7 cellular contexts compared by ENCODE assay signal in the genomic region with DNA sequence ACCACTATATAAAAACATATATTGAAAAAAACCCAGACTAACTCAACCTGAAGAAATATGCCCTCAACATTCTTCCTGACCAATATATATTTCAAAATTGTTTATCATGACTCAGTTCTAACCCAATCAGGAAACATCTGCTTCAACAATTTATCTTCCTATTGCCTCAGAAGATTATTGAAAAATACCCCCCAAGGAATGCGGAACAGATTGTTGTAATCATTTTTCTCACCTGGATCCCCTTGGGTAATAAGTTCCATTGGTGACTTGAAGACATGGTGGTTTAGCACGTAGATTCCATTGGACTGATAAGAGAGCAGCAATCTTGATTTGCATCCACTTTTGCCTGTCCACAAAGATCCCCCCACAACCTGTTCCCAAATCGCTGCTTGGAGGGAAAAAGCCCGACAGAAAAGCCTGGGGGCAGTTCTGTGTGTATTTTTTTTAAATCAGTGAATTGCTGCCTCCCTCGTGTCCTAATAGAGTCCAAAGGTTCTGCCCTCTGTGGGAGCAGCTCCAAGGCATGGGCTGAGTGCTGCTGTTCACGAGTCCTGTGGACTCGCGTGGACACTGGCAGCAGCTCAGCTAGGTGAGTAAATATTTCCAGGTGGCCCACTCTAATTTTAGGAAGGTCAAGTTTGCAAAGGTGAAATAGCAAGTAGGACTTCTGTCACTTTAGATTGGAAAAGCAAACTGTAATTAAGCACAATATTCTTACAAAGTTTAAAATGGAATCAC. TPM values are rescaled to one million over a fixed set of nuclear protein-coding genes. Genes with fewer than 3 reads are reported as not detected.
"Had no signal": no experiment of that assay in that cellular context is flagged by ENCODE, and none has a peak within 500 bp of the region (broad histone marks: within the 10 kb centered on the region; RNA-seq: fewer than 3 reads in every experiment).

No MANE protein-coding gene starts in this region.

- DNase-seq: activated CD4-positive, alpha-beta T cell treated with anti-CD3 and anti-CD28 coated beads, Interleukin-2, amount 10 ng/mL, durations not matched to agents 7 days and 5 days; activated CD8-positive, alpha-beta memory T cell treated with anti-CD3 and anti-CD28 coated beads for 24 hours; activated gamma-delta T cell treated with Interleukin-2 at 50 U/mL for 16 hours; amygdala; effector memory CD8-positive, alpha-beta T cell; occipital lobe; T-helper 9 cell had no signal

- ATAC-seq: effector memory CD8-positive, alpha-beta T cell had no signal

RNA-seq across cellular contexts. Expression of gene INHBA, which starts 5.9 kb away (rescaled TPM):
- total RNA-seq: activated CD4-positive, alpha-beta T cell treated with anti-CD3 and anti-CD28 coated beads, Interleukin-2, amount 10 ng/mL, durations not matched to agents 7 days and 5 days had no signal
